ENCODE assay signal across 12 cellular contexts in the genomic region with DNA sequence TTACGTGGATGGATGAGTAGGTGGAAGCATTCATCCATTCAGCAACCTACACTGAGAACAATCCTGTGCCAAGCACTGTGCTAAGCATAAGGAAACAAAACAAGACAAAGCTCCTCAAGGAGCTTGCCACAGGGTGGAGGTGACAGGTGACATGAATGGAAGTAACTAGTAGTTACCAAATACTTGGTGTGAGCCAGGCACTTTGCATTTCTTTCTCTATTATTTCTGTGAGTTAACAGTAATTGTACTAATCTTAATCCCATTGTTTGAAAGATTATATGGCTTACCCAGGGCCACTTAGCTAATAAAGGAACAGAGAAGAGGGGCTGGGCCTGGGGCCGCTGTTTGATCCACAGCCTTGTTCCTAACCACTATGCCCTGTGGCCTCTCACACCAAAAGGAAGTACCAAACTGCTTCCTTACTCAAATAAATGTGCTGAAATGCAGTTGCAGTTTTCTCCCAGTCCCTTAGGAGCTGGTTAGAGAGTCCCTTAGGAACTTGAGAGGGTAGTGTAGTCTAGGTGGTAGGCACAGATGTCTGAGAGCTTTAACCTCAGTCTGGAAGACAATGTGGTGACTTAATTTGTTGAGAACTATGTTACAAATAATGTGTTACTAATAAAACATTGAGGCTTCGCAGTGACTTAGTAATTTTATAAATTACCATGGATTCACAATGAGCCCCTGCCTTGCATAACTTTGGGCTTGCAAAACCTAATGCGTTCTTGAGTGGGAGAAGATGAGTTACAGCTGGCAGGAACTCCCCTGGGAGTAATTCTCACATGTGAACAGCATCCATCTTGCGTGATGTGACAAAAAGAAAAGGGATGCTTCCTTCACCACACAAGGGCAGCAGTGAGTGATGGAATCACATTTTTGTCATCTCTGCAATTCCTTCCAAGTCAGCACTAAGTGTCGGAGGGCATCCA.
DNase-seq lines count a peak whose midpoint lies in the region; ATAC-seq and TF ChIP-seq lines count a peak whose summit lies in the region.
"Had no signal": no experiment of that assay in that cellular context is flagged by ENCODE, and none has a peak within 500 bp of the region (broad histone marks: within the 10 kb centered on the region; RNA-seq: fewer than 3 reads in every experiment).

No MANE protein-coding gene starts in this region.

- no peaks in the 10 kb centered on the region for H3K9me3 ChIP-seq in breast epithelium
- H3K9me3 ChIP-seq in testis: no peaks in the 10 kb centered on the region

- H3K18ac ChIP-seq in mesendoderm (ENCODE audit: low read length): no peak overlapping the region

- H4K5ac ChIP-seq in mesendoderm (ENCODE audit: low read length): no peak overlapping the region

- H3K4me2 ChIP-seq in mesendoderm (ENCODE audit: low read length): no peak overlapping the region

- intact Hi-C loops in Right ventricle myocardium inferior (cut with DNase I): loop anchor here (5.0 to 10.0 kb wide), 2 partner anchors 34 to 293 kb away; no protein-coding TSS in a partner anchor
- intact Hi-C loops in cardiac septum (cut with DNase I): loop anchor here (5.0 kb wide), 1 partner anchor 39 kb away; no protein-coding TSS in a partner anchor
- intact Hi-C loops in breast epithelium (cut with DNase I; ENCODE audit: low total_unique reads): no loop called here
- intact Hi-C loops in testis (cut with DNase I; ENCODE audit: low total_unique reads): no loop called here

- TF ChIP-seq POLR2A in breast epithelium (IDR thresholded peaks at IDR 0.05) (no peak), testis (IDR thresholded peaks at IDR 0.05) (no peak), erythroblast (IDR thresholded peaks at IDR 0.05; ENCODE audit: low read length) (no peak)

- H3K4ac ChIP-seq in mesendoderm (ENCODE audit: low read depth, low read length): no peak overlapping the region

- H3K36me3 ChIP-seq in breast epithelium (no peaks in the 10 kb centered on the region), mesendoderm (ENCODE audit: control insufficient read depth, insufficient read depth, low read length) (peaks cover 9% of the 10 kb centered on the region), testis (ENCODE audit: low read depth, missing control alignments) (no peaks in the 10 kb centered on the region)

- DNase-seq in Right ventricle myocardium inferior (ENCODE audit: missing footprints) (no peak), cardiac septum (ENCODE audit: low spot score) (no peak), breast epithelium (ENCODE audit: low spot score in 2 of 2) (no peak), mesendoderm (peak; percentile 79), testis (no peak), erythroblast (lab: John Stamatoyannopoulos, UW) (no peak)
- no peak for DNase-seq in stimulated activated naive CD4-positive, alpha-beta T cell (lab: John Stamatoyannopoulos, UW)
- DNase-seq: activated effector memory CD4-positive, alpha-beta T cell treated with Interleukin-2 at 50 U/mL for 16 hours; CD4-positive, alpha-beta T cell; stimulated activated CD4-positive, alpha-beta T cell treated with anti-CD3 and anti-CD28 coated beads, Interleukin-4, amount 100 ng/mL, for 4 hours had no signal

- TF ChIP-seq CTCF in breast epithelium (IDR thresholded peaks at IDR 0.05): no peak
- TF ChIP-seq CTCF in testis (IDR thresholded peaks at IDR 0.05): no peak

- peaks cover 9 to 16% of the 10 kb centered on the region in 2 donors for H3K4me1 ChIP-seq in breast epithelium
- H3K4me1 ChIP-seq in mesendoderm (ENCODE audit: control insufficient read depth, low read depth, low read length): peaks cover 9% of the 10 kb centered on the region
- H3K4me1 ChIP-seq in testis: peaks cover 19% of the 10 kb centered on the region

- H2BK15ac ChIP-seq in mesendoderm (replicated peaks; ENCODE audit: low read depth): no peak overlapping the region

- no peaks in the 10 kb centered on the region for H3K27me3 ChIP-seq in breast epithelium
- no peaks in the 10 kb centered on the region for H3K27me3 ChIP-seq in mesendoderm (ENCODE audit: insufficient read depth, low read length, poor library complexity)
- no peaks in the 10 kb centered on the region for H3K27me3 ChIP-seq in testis

- whole genome bisulfite sequencing in mesendoderm (ENCODE audit: extremely low coverage, insufficient coverage, low lambda C conversion rate): no CpG with 5 or more reads among the region's 6 CpGs
- WGBS in testis, 2 donors: 61 to 66% methylated on average over 6 of the region's 6 CpGs

- no peak overlapping the region for H3K56ac ChIP-seq in mesendoderm (ENCODE audit: low read length)

- peak; percentile 59 for ATAC-seq in Right ventricle myocardium inferior
- ATAC-seq in GM21390 (IDR thresholded peaks at IDR 0.05; ENCODE audit: unreplicated experiment): no peak
- ATAC-seq: Panc1 had no signal

- H3K27ac ChIP-seq in breast epithelium (peak overlapping the region; percentile 41 to 80), mesendoderm (ENCODE audit: low read depth, low read length) (no peak overlapping the region), testis (no peak overlapping the region)

- H3K79me1 ChIP-seq in mesendoderm (ENCODE audit: low read length): peaks cover 8% of the 10 kb centered on the region

- no peak overlapping the region for H2BK5ac ChIP-seq in mesendoderm (ENCODE audit: low read length)

- no peak overlapping the region for H2AK5ac ChIP-seq in mesendoderm (ENCODE audit: low read length)

- H3K9ac ChIP-seq in mesendoderm (ENCODE audit: low read length): no peak overlapping the region

- H4K8ac ChIP-seq in mesendoderm (ENCODE audit: low read depth, low read length): no peak overlapping the region

- no peak overlapping the region for H3K23ac ChIP-seq in mesendoderm (ENCODE audit: low read length)

- no peak overlapping the region for H2BK120ac ChIP-seq in mesendoderm (ENCODE audit: low read depth, low read length)

- no peaks in the 10 kb centered on the region for H3K79me2 ChIP-seq in mesendoderm (ENCODE audit: control insufficient read depth, insufficient read depth, low read length)

- H3K4me3 ChIP-seq in breast epithelium (no peak overlapping the region), mesendoderm (ENCODE audit: low read length) (no peak overlapping the region), testis (no peak overlapping the region)

Comparison
In these comparisons a context has a peak if more than half of its experiments do, and no peak if none do; other contexts are left out.
1. H3K27ac ChIP-seq: peak in breast epithelium (2 of 2); none in mesendoderm (single experiment) and testis (0 of 2).
2. intact Hi-C loops: an anchor here in Right ventricle myocardium inferior (5.0 to 10.0 kb wide) and cardiac septum (5.0 kb wide); none called in breast epithelium and testis.